8 cellular contexts compared by ENCODE assay signal in genomic region chr1:8314346-8315280, GRCh38. TPM values are rescaled to one million over a fixed set of nuclear protein-coding genes. Genes with fewer than 3 reads are reported as not detected.
A peak's percentile ranks its signal among the peaks of the same experiment; 100 is the strongest.
DNase-seq lines count a peak whose midpoint lies in the region; ATAC-seq and TF ChIP-seq lines count a peak whose summit lies in the region.

No MANE protein-coding gene starts in this region.

- peak; percentile 89 for DNase-seq in DMS53 (lab: John Stamatoyannopoulos, UW)
- DNase-seq in RWPE2 (ENCODE audit: low spot score): peak; percentile 80
- DNase-seq in activated naive CD8-positive, alpha-beta T cell treated with anti-CD3 and anti-CD28 coated beads, Interleukin-2, amount 50 U/mL, for 24 hours: peak; percentile 53
- DNase-seq in cardiac muscle cell (ENCODE audit: low read depth in 1 of 2, low spot score in 1 of 2): peak; percentile 83 to 87
- peak; percentile 86 for DNase-seq in prostate gland (ENCODE audit: low spot score)
- no peak for DNase-seq in NOMO-1 treated with dmso at 0.1 percent for 144 hours (lab: John Stamatoyannopoulos, UW; ENCODE audit: unreplicated experiment)

- H3K27me3 ChIP-seq in KMS-11 (ENCODE audit: insufficient read depth, low read depth): peaks cover 5% of the 10 kb centered on the region; the same call in 1 of the 2 replicates
- H3K27me3 ChIP-seq in RWPE2 (ENCODE audit: insufficient read depth, poor library complexity, severe bottlenecking): no peaks in the 10 kb centered on the region
- peaks cover 36% of the 10 kb centered on the region for H3K27me3 ChIP-seq in cardiac muscle cell
- no peaks in the 10 kb centered on the region for H3K27me3 ChIP-seq in prostate gland (replicated peaks; ENCODE audit: insufficient read depth)

- H2AFZ ChIP-seq in KMS-11 (ENCODE audit: low read depth): peak overlapping the region; percentile 19; the same call in 1 of the 2 replicates

- H3K4me2 ChIP-seq in KMS-11: no peak overlapping the region

- H3K4me3 ChIP-seq in KMS-11 (IDR thresholded peaks at IDR 0.05; ENCODE audit: insufficient read depth, low read depth, low read length) (no peak overlapping the region), RWPE2 (ENCODE audit: severe bottlenecking) (no peak overlapping the region), cardiac muscle cell (no peak overlapping the region), prostate gland (no peak overlapping the region)

- H3K4me1 ChIP-seq in KMS-11 (ENCODE audit: low read depth, poor library complexity, severe bottlenecking) (no peaks in the 10 kb centered on the region), RWPE2 (ENCODE audit: insufficient read depth, poor library complexity, severe bottlenecking) (no peaks in the 10 kb centered on the region), cardiac muscle cell (ENCODE audit: low read depth) (no peaks in the 10 kb centered on the region), prostate gland (replicated peaks) (peaks cover 12% of the 10 kb centered on the region)

- H3K27me3 Mint-ChIP-seq in activated naive CD8-positive, alpha-beta T cell treated with anti-CD3 and anti-CD28 coated beads, Interleukin-2, amount 50 U/mL, for 24 hours: peaks cover 39% of the 10 kb centered on the region

- ATAC-seq in RWPE2 (ENCODE audit: low read depth): peak; percentile 91
- ATAC-seq in activated naive CD8-positive, alpha-beta T cell treated with anti-CD3 and anti-CD28 coated beads, Interleukin-2, amount 50 U/mL, for 24 hours: peak; percentile 38
- no peak for ATAC-seq in GM18861 (IDR thresholded peaks at IDR 0.05; ENCODE audit: unreplicated experiment)

- no peak overlapping the region for H3K27ac Mint-ChIP-seq in activated naive CD8-positive, alpha-beta T cell treated with anti-CD3 and anti-CD28 coated beads, Interleukin-2, amount 50 U/mL, for 24 hours

- TF ChIP-seq CTCF in KMS-11 (conservative IDR thresholded peaks at IDR 0.05; ENCODE audit: low read depth, low read length): peak; percentile 57
- peak; percentile 89 for TF ChIP-seq CTCF in RWPE2 (IDR thresholded peaks at IDR 0.05; ENCODE audit: poor library complexity, severe bottlenecking)
- peak; percentile 95 for TF ChIP-seq CTCF in cardiac muscle cell (IDR thresholded peaks at IDR 0.05; ENCODE audit: low read depth, low read length)
- TF ChIP-seq CTCF in prostate gland (IDR thresholded peaks at IDR 0.05): peak; percentile 81 to 99 (median 96)

- no peaks in the 10 kb centered on the region for H4K20me1 ChIP-seq in KMS-11 (ENCODE audit: insufficient read depth)

- H3K79me2 ChIP-seq in KMS-11 (ENCODE audit: insufficient read depth, low read depth): no peaks in the 10 kb centered on the region

- H3K36me3 Mint-ChIP-seq in activated naive CD8-positive, alpha-beta T cell treated with anti-CD3 and anti-CD28 coated beads, Interleukin-2, amount 50 U/mL, for 24 hours (ENCODE audit: low read depth): no peaks in the 10 kb centered on the region

- no peaks in the 10 kb centered on the region for H3K9me3 ChIP-seq in RWPE2 (ENCODE audit: severe bottlenecking)
- H3K9me3 ChIP-seq in cardiac muscle cell (ENCODE audit: low read depth): no peaks in the 10 kb centered on the region
- no peaks in the 10 kb centered on the region for H3K9me3 ChIP-seq in prostate gland

- 36% methylated on average over 21 of the region's 21 CpGs for WGBS in prostate gland

- TF ChIP-seq POLR2A in prostate gland (IDR thresholded peaks at IDR 0.05): no peak

- H3K27ac ChIP-seq in KMS-11: no peak overlapping the region
- no peak overlapping the region for H3K27ac ChIP-seq in RWPE2 (ENCODE audit: poor library complexity, severe bottlenecking)
- no peak overlapping the region for H3K27ac ChIP-seq in cardiac muscle cell
- peak overlapping the region in 1 of 2 donors; percentile 78 for H3K27ac ChIP-seq in prostate gland

- H3K4me1 Mint-ChIP-seq in activated naive CD8-positive, alpha-beta T cell treated with anti-CD3 and anti-CD28 coated beads, Interleukin-2, amount 50 U/mL, for 24 hours: peaks cover 14% of the 10 kb centered on the region

- H3K36me3 ChIP-seq in KMS-11 (ENCODE audit: insufficient read depth) (no peaks in the 10 kb centered on the region), RWPE2 (ENCODE audit: low read depth) (no peaks in the 10 kb centered on the region), cardiac muscle cell (no peaks in the 10 kb centered on the region), prostate gland (no peaks in the 10 kb centered on the region)

- intact Hi-C loops in prostate gland (cut with DNase I): loop anchor here (2.0 to 10.0 kb wide), 3 partner anchors 180 to 332 kb away; partner anchors contain the start of gene ERRFI1

- H3K9ac ChIP-seq in KMS-11: no peak overlapping the region

- H3K9me3 Mint-ChIP-seq in activated naive CD8-positive, alpha-beta T cell treated with anti-CD3 and anti-CD28 coated beads, Interleukin-2, amount 50 U/mL, for 24 hours: no peaks in the 10 kb centered on the region

- no peak overlapping the region for H3K4me3 Mint-ChIP-seq in activated naive CD8-positive, alpha-beta T cell treated with anti-CD3 and anti-CD28 coated beads, Interleukin-2, amount 50 U/mL, for 24 hours

RNA-seq across cellular contexts. Expression of gene SLC45A1, which starts 3.3 kb away (rescaled TPM):
- total RNA-seq in cardiac muscle cell: 0.28 and 0.42 TPM in 2 replicates
- 0.34 and 0.79 TPM in 2 replicates for polyA plus RNA-seq in cardiac muscle cell
- total RNA-seq in prostate gland: 1 to 10 TPM; 4.3 to 5.2 TPM
